ENCODE assay signal across 25 cellular contexts in the genomic region with DNA sequence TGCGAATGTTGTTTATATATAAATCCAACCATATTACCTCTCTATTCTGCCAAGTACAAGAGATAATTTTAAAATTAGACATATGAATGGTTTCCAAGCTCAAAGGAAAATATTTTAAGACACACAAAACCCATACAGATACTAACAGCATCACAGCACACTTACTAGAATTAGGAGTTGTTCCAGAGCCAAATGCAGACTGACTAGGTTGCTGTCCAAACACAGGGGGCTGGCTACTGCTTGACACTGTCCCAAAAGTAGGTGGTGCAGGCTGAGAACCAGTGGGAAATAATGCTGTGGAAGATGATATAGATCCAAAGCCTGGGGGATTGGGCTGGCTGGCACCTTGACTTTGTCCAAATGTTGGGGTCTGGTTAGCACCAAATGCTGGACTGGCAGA.
"Had no signal": no experiment of that assay in that cellular context is flagged by ENCODE, and none has a peak within 500 bp of the region (broad histone marks: within the 10 kb centered on the region; RNA-seq: fewer than 3 reads in every experiment).

No MANE protein-coding gene starts in this region.

- H3K4me3 Mint-ChIP-seq: activated CD4-positive, alpha-beta T cell treated with anti-CD3 and anti-CD28 coated beads, Interleukin-2, amount 10 ng/mL, durations not matched to agents 7 days and 5 days; activated CD8-positive, alpha-beta memory T cell treated with anti-CD3 and anti-CD28 coated beads, Interleukin-2, amount 10 ng/mL, durations not matched to agents 7 days and 5 days; activated CD8-positive, alpha-beta T cell treated with anti-CD3 and anti-CD28 coated beads for 36 hours; neural crest cell had no signal

- H3K27me3 ChIP-seq: adrenal gland, ascending aorta, brain microvascular endothelial cell, thyroid gland had no signal

- H3K9me3 Mint-ChIP-seq: activated CD4-positive, alpha-beta T cell treated with anti-CD3 and anti-CD28 coated beads, Interleukin-2, amount 10 ng/mL, durations not matched to agents 7 days and 5 days; activated CD8-positive, alpha-beta T cell treated with anti-CD3 and anti-CD28 coated beads for 36 hours; activated T-helper 2 cell treated with anti-CD3 and anti-CD28 coated beads, Interferon-gamma antibody, Interleukin-2, Interleukin-4, amounts not matched to agents 10 μg/mL and 5 μg/mL and 100 μg/mL, durations not matched to agents 14 hours and 24 hours and 36 hours; neural crest cell had no signal

- H3K27ac ChIP-seq: adrenal gland, ascending aorta, brain microvascular endothelial cell, thyroid gland had no signal

- ATAC-seq: activated CD8-positive, alpha-beta memory T cell treated with anti-CD3 and anti-CD28 coated beads, Interleukin-2, amount 10 ng/mL, durations not matched to agents 7 days and 5 days; activated CD8-positive, alpha-beta T cell treated with anti-CD3 and anti-CD28 coated beads for 36 hours; esophagus mucosa; sciatic nerve; T-helper 17 cell had no signal

- H3K4me3 ChIP-seq: adrenal gland, ascending aorta, thyroid gland had no signal

- DNase-seq: activated CD4-positive, alpha-beta T cell treated with anti-CD3 and anti-CD28 coated beads, Interleukin-2, amount 10 ng/mL, durations not matched to agents 7 days and 5 days; activated CD8-positive, alpha-beta memory T cell treated with anti-CD3 and anti-CD28 coated beads, Interleukin-2, amount 10 ng/mL, durations not matched to agents 7 days and 5 days; activated CD8-positive, alpha-beta T cell treated with anti-CD3 and anti-CD28 coated beads for 36 hours; activated naive CD4-positive, alpha-beta T cell; activated T-cell treated with anti-CD3 and anti-CD28 coated beads for 4 hours; adrenal gland; brain microvascular endothelial cell; central memory CD4-positive, alpha-beta T cell; effector memory CD4-positive, alpha-beta T cell; foreskin melanocyte; hypothalamus; mesenchymal stem cell; occipital lobe; small intestine; stimulated activated CD4-positive, alpha-beta T cell treated with anti-CD3 and anti-CD28 coated beads, Interleukin-2, amount 100 ng/mL, for 48 hours; stimulated activated CD8-positive, alpha-beta memory T cell treated with anti-CD3 and anti-CD28 coated beads, Interleukin-4, amount 100 ng/mL, for 48 hours; stimulated activated naive CD4-positive, alpha-beta T cell; substantia nigra; T-helper 17 cell; thyroid gland had no signal

- H3K4me1 ChIP-seq: adrenal gland, ascending aorta had no signal

- H3K27me3 Mint-ChIP-seq: activated CD4-positive, alpha-beta T cell treated with anti-CD3 and anti-CD28 coated beads, Interleukin-2, amount 10 ng/mL, durations not matched to agents 7 days and 5 days; activated CD8-positive, alpha-beta memory T cell treated with anti-CD3 and anti-CD28 coated beads, Interleukin-2, amount 10 ng/mL, durations not matched to agents 7 days and 5 days; activated CD8-positive, alpha-beta T cell treated with anti-CD3 and anti-CD28 coated beads for 36 hours; T-helper 17 cell had no signal

- H3K9me3 ChIP-seq: adrenal gland, ascending aorta, thyroid gland had no signal

- H3K27ac Mint-ChIP-seq: activated CD4-positive, alpha-beta T cell treated with anti-CD3 and anti-CD28 coated beads, Interleukin-2, amount 10 ng/mL, durations not matched to agents 7 days and 5 days; activated CD8-positive, alpha-beta memory T cell treated with anti-CD3 and anti-CD28 coated beads, Interleukin-2, amount 10 ng/mL, durations not matched to agents 7 days and 5 days; T-helper 17 cell had no signal
